1 cellular context compared by ENCODE assay signal in the genomic region with DNA sequence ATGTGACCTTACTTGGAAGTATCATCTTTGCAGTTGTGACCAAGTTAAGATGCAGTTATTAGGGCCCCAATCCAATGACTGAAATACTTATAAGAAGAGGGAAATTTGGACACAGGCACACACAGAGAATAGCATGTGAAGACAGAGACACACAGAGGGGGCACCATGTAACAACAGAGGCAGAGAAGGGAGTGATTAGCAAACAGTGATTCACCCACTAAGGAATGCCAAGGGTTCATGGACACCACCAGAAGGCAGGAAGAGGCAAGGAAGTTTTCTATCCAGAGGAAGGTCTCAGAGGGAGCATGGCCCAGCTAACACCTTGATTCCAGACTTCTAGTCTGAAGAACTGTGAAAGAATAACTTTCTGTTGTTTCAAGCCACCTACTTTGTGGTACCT.
TF ChIP-seq lines count a peak whose summit lies in the region.

No MANE protein-coding gene starts in this region.

TF ChIP-seq in WTC11, 78 proteins besides CTCF, POLR2A, EP300 and RAD21:
- TF ChIP-seq, protein P1, sequence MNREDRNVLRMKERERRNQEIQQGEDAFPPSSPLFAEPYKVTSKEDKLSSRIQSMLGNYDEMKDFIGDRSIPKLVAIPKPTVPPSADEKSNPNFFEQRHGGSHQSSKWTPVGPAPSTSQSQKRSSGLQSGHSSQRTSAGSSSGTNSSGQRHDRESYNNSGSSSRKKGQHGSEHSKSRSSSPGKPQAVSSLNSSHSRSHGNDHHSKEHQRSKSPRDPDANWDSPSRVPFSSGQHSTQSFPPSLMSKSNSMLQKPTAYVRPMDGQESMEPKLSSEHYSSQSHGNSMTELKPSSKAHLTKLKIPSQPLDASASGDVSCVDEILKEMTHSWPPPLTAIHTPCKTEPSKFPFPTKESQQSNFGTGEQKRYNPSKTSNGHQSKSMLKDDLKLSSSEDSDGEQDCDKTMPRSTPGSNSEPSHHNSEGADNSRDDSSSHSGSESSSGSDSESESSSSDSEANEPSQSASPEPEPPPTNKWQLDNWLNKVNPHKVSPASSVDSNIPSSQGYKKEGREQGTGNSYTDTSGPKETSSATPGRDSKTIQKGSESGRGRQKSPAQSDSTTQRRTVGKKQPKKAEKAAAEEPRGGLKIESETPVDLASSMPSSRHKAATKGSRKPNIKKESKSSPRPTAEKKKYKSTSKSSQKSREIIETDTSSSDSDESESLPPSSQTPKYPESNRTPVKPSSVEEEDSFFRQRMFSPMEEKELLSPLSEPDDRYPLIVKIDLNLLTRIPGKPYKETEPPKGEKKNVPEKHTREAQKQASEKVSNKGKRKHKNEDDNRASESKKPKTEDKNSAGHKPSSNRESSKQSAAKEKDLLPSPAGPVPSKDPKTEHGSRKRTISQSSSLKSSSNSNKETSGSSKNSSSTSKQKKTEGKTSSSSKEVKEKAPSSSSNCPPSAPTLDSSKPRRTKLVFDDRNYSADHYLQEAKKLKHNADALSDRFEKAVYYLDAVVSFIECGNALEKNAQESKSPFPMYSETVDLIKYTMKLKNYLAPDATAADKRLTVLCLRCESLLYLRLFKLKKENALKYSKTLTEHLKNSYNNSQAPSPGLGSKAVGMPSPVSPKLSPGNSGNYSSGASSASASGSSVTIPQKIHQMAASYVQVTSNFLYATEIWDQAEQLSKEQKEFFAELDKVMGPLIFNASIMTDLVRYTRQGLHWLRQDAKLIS (CRISPR knock-in tag; IDR thresholded peaks at IDR 0.05; ENCODE audit: borderline replicate concordance): no peak
- TF ChIP-seq NR3C1 (CRISPR knock-in tag; conservative IDR thresholded peaks at IDR 0.05; ENCODE audit: low read depth) (no peak), GTF2I (CRISPR knock-in tag; conservative IDR thresholded peaks at IDR 0.05) (no peak), RORB (CRISPR knock-in tag; IDR thresholded peaks at IDR 0.05) (no peak), ZNF317 (CRISPR knock-in tag; IDR thresholded peaks at IDR 0.05; ENCODE audit: borderline replicate concordance, low read depth) (no peak), TP53 (CRISPR knock-in tag; IDR thresholded peaks at IDR 0.05) (no peak), NFATC4 (CRISPR knock-in tag; IDR thresholded peaks at IDR 0.05) (no peak), JUN (CRISPR knock-in tag; IDR thresholded peaks at IDR 0.05) (no peak), TCF7 (CRISPR knock-in tag; IDR thresholded peaks at IDR 0.05; ENCODE audit: low read depth) (no peak), TEAD4 (CRISPR knock-in tag; IDR thresholded peaks at IDR 0.05) (no peak), ZNF138 (CRISPR knock-in tag; conservative IDR thresholded peaks at IDR 0.05) (no peak), PRRX2 (CRISPR knock-in tag; IDR thresholded peaks at IDR 0.05) (no peak), NR1H2 (CRISPR knock-in tag; IDR thresholded peaks at IDR 0.05) (no peak)
- TF ChIP-seq, protein P2, sequence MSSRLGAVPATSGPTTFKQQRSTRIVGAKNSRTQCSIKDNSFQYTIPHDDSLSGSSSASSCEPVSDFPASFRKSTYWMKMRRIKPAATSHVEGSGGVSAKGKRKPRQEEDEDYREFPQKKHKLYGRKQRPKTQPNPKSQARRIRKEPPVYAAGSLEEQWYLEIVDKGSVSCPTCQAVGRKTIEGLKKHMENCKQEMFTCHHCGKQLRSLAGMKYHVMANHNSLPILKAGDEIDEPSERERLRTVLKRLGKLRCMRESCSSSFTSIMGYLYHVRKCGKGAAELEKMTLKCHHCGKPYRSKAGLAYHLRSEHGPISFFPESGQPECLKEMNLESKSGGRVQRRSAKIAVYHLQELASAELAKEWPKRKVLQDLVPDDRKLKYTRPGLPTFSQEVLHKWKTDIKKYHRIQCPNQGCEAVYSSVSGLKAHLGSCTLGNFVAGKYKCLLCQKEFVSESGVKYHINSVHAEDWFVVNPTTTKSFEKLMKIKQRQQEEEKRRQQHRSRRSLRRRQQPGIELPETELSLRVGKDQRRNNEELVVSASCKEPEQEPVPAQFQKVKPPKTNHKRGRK (CRISPR knock-in tag; IDR thresholded peaks at IDR 0.05; ENCODE audit: borderline replicate concordance): no peak
- TF ChIP-seq, protein P3, sequence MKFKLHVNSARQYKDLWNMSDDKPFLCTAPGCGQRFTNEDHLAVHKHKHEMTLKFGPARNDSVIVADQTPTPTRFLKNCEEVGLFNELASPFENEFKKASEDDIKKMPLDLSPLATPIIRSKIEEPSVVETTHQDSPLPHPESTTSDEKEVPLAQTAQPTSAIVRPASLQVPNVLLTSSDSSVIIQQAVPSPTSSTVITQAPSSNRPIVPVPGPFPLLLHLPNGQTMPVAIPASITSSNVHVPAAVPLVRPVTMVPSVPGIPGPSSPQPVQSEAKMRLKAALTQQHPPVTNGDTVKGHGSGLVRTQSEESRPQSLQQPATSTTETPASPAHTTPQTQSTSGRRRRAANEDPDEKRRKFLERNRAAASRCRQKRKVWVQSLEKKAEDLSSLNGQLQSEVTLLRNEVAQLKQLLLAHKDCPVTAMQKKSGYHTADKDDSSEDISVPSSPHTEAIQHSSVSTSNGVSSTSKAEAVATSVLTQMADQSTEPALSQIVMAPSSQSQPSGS (CRISPR knock-in tag; IDR thresholded peaks at IDR 0.05; ENCODE audit: borderline replicate concordance, low read depth): no peak
- TF ChIP-seq, protein P4, sequence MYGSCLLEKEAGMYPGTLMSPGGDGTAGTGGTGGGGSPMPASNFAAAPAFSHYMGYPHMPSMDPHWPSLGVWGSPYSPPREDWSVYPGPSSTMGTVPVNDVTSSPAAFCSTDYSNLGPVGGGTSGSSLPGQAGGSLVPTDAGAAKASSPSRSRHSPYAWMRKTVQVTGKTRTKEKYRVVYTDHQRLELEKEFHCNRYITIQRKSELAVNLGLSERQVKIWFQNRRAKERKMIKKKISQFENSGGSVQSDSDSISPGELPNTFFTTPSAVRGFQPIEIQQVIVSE (CRISPR knock-in tag; IDR thresholded peaks at IDR 0.05; ENCODE audit: borderline replicate concordance): no peak
- TF ChIP-seq, protein P5, sequence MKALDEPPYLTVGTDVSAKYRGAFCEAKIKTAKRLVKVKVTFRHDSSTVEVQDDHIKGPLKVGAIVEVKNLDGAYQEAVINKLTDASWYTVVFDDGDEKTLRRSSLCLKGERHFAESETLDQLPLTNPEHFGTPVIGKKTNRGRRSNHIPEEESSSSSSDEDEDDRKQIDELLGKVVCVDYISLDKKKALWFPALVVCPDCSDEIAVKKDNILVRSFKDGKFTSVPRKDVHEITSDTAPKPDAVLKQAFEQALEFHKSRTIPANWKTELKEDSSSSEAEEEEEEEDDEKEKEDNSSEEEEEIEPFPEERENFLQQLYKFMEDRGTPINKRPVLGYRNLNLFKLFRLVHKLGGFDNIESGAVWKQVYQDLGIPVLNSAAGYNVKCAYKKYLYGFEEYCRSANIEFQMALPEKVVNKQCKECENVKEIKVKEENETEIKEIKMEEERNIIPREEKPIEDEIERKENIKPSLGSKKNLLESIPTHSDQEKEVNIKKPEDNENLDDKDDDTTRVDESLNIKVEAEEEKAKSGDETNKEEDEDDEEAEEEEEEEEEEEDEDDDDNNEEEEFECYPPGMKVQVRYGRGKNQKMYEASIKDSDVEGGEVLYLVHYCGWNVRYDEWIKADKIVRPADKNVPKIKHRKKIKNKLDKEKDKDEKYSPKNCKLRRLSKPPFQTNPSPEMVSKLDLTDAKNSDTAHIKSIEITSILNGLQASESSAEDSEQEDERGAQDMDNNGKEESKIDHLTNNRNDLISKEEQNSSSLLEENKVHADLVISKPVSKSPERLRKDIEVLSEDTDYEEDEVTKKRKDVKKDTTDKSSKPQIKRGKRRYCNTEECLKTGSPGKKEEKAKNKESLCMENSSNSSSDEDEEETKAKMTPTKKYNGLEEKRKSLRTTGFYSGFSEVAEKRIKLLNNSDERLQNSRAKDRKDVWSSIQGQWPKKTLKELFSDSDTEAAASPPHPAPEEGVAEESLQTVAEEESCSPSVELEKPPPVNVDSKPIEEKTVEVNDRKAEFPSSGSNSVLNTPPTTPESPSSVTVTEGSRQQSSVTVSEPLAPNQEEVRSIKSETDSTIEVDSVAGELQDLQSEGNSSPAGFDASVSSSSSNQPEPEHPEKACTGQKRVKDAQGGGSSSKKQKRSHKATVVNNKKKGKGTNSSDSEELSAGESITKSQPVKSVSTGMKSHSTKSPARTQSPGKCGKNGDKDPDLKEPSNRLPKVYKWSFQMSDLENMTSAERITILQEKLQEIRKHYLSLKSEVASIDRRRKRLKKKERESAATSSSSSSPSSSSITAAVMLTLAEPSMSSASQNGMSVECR (CRISPR knock-in tag; IDR thresholded peaks at IDR 0.05; ENCODE audit: borderline replicate concordance): no peak
- TF ChIP-seq, protein P6, sequence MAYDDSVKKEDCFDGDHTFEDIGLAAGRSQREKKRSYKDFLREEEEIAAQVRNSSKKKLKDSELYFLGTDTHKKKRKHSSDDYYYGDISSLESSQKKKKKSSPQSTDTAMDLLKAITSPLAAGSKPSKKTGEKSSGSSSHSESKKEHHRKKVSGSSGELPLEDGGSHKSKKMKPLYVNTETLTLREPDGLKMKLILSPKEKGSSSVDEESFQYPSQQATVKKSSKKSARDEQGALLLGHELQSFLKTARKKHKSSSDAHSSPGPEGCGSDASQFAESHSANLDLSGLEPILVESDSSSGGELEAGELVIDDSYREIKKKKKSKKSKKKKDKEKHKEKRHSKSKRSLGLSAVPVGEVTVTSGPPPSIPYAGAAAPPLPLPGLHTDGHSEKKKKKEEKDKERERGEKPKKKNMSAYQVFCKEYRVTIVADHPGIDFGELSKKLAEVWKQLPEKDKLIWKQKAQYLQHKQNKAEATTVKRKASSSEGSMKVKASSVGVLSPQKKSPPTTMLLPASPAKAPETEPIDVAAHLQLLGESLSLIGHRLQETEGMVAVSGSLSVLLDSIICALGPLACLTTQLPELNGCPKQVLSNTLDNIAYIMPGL (CRISPR knock-in tag; IDR thresholded peaks at IDR 0.05): no peak
- TF ChIP-seq, protein P7, sequence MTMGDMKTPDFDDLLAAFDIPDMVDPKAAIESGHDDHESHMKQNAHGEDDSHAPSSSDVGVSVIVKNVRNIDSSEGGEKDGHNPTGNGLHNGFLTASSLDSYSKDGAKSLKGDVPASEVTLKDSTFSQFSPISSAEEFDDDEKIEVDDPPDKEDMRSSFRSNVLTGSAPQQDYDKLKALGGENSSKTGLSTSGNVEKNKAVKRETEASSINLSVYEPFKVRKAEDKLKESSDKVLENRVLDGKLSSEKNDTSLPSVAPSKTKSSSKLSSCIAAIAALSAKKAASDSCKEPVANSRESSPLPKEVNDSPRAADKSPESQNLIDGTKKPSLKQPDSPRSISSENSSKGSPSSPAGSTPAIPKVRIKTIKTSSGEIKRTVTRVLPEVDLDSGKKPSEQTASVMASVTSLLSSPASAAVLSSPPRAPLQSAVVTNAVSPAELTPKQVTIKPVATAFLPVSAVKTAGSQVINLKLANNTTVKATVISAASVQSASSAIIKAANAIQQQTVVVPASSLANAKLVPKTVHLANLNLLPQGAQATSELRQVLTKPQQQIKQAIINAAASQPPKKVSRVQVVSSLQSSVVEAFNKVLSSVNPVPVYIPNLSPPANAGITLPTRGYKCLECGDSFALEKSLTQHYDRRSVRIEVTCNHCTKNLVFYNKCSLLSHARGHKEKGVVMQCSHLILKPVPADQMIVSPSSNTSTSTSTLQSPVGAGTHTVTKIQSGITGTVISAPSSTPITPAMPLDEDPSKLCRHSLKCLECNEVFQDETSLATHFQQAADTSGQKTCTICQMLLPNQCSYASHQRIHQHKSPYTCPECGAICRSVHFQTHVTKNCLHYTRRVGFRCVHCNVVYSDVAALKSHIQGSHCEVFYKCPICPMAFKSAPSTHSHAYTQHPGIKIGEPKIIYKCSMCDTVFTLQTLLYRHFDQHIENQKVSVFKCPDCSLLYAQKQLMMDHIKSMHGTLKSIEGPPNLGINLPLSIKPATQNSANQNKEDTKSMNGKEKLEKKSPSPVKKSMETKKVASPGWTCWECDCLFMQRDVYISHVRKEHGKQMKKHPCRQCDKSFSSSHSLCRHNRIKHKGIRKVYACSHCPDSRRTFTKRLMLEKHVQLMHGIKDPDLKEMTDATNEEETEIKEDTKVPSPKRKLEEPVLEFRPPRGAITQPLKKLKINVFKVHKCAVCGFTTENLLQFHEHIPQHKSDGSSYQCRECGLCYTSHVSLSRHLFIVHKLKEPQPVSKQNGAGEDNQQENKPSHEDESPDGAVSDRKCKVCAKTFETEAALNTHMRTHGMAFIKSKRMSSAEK (CRISPR knock-in tag; IDR thresholded peaks at IDR 0.05; ENCODE audit: borderline replicate concordance): no peak
TF ChIP-seq in WTC11: peak in this region for 0.
